In the genomic region with DNA sequence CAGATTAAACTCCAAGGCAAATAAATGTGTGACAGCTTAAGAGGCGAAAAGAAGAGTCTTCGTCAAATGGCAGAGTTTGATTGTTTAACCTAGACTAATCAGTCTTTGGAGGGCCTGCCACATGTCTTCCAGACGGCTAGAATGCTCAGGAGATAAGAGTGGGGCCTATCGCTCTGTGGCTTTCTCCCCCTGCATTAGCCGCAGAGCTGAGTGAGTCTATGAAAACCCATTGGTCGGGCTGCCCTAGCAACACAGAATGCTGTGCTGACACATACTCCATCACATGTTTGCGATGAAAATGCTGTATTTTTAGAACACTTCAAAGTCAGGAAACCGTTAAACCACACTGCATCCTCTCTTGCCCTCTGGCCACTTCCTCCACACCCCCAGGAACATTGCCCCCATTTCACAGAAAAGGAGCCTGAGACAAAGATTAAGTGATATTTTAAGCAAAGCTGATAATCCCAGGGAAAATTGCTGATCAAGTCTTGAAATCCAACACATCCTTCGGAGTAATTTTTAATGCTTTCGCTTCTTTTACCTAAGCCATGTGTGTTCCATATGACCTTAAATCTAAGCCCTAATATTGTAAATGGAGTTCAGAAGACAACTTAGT, we compare ENCODE assay signal across 8 cellular contexts.
DNase-seq lines count a peak whose midpoint lies in the region; ATAC-seq and TF ChIP-seq lines count a peak whose summit lies in the region.

No MANE protein-coding gene starts in this region.

- peaks cover 78% of the 10 kb centered on the region for H3K4me1 Mint-ChIP-seq in memory B cell
- peaks cover 99% of the 10 kb centered on the region for H3K4me1 Mint-ChIP-seq in stimulated activated naive CD8-positive, alpha-beta T cell treated with anti-CD3 and anti-CD28 coated beads, Interleukin-15, amount 100 ng/mL, for 72 hours
- peaks cover 21% of the 10 kb centered on the region for H3K4me1 Mint-ChIP-seq in nephron progenitor cell

- TF ChIP-seq CTCF in nephron progenitor cell (IDR thresholded peaks at IDR 0.05), result no peak

- H3K36me3 Mint-ChIP-seq in memory B cell, result peaks cover 35% of the 10 kb centered on the region
- H3K36me3 Mint-ChIP-seq in nephron progenitor cell (ENCODE audit: low read depth), result no peaks in the 10 kb centered on the region

- H3K27me3 Mint-ChIP-seq in memory B cell (no peaks in the 10 kb centered on the region), nephron progenitor cell (ENCODE audit: low read depth, poor library complexity) (no peaks in the 10 kb centered on the region)
- no peaks in the 10 kb centered on the region for H3K27me3 Mint-ChIP-seq in stimulated activated naive CD8-positive, alpha-beta T cell treated with anti-CD3 and anti-CD28 coated beads, Interleukin-15, amount 100 ng/mL, for 72 hours

- H3K27ac Mint-ChIP-seq in memory B cell, result no peak overlapping the region
- H3K27ac Mint-ChIP-seq in stimulated activated naive CD8-positive, alpha-beta T cell treated with anti-CD3 and anti-CD28 coated beads, Interleukin-15, amount 100 ng/mL, for 72 hours, result peak overlapping the region; percentile 98
- no peak overlapping the region for H3K27ac Mint-ChIP-seq in nephron progenitor cell

- H3K9me3 Mint-ChIP-seq in memory B cell, result no peaks in the 10 kb centered on the region
- no peaks in the 10 kb centered on the region for H3K9me3 Mint-ChIP-seq in stimulated activated naive CD8-positive, alpha-beta T cell treated with anti-CD3 and anti-CD28 coated beads, Interleukin-15, amount 100 ng/mL, for 72 hours
- no peaks in the 10 kb centered on the region for H3K9me3 Mint-ChIP-seq in nephron progenitor cell

- DNase-seq in T-helper 1 cell (peak; percentile 76 to 95 (median 82)), amniotic epithelial cell (ENCODE audit: low read depth) (peak; percentile 24), memory B cell (ENCODE audit: low spot score in 2 of 2) (peak in 1 of 2 donors; percentile 61), NCI-H2081 (lab: John Stamatoyannopoulos, UW) (no peak), nephron progenitor cell (no peak)
- peak; percentile 79 to 89 for DNase-seq in stimulated activated naive CD8-positive, alpha-beta T cell treated with anti-CD3 and anti-CD28 coated beads, Interleukin-15, amount 100 ng/mL, for 72 hours

- H3K4me3 Mint-ChIP-seq in memory B cell (peak overlapping the region; percentile 82), nephron progenitor cell (no peak overlapping the region)
- peak overlapping the region in 1 of 2 donors; percentile 90 for H3K4me3 Mint-ChIP-seq in stimulated activated naive CD8-positive, alpha-beta T cell treated with anti-CD3 and anti-CD28 coated beads, Interleukin-15, amount 100 ng/mL, for 72 hours

- ATAC-seq in GM19043 (IDR thresholded peaks at IDR 0.05; ENCODE audit: low read depth, unreplicated experiment) (peak; percentile 84), HG03108 (IDR thresholded peaks at IDR 0.05; ENCODE audit: unreplicated experiment) (peak; percentile 77), memory B cell (ENCODE audit: low read depth) (peak; percentile 79)
- ATAC-seq in stimulated activated naive CD8-positive, alpha-beta T cell treated with anti-CD3 and anti-CD28 coated beads, Interleukin-15, amount 100 ng/mL, for 72 hours, result peak; percentile 86

Comparison
In these comparisons a context has a peak if more than half of its experiments do, and no peak if none do; other contexts are left out.
1. DNase-seq: peak in T-helper 1 cell (5 of 5), amniotic epithelial cell (single experiment) and stimulated activated naive CD8-positive, alpha-beta T cell treated with anti-CD3 and anti-CD28 coated beads, Interleukin-15, amount 100 ng/mL, for 72 hours (2 of 2); none in NCI-H2081 (0 of 2) and nephron progenitor cell (single experiment).
2. H3K27ac Mint-ChIP-seq: peak in stimulated activated naive CD8-positive, alpha-beta T cell treated with anti-CD3 and anti-CD28 coated beads, Interleukin-15, amount 100 ng/mL, for 72 hours (2 of 2); none in memory B cell (single experiment) and nephron progenitor cell (single experiment).
3. Peak in every context shown above with its lines, with median percentiles within 50 percentile points of each other: ATAC-seq.